10 cellular contexts compared by ENCODE assay signal in the genomic region with DNA sequence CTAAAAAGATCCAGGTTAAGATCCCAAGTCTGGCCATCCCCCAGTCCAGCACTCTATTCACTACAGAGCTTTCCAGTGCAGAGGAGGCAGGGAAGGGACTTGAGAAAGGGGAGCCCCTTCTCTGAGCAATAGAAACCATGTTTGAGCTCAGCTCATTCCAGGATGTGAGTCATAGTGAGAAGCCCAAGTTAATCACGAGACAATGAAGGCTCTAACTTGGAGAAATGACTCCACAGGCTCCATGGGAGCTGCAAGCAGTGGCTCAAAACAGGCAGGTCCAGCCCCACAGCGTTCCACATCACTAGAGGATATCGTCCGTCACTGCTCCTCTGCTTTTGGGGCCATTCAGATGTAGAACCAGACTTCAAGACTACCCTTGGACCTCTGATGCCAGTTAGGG. TPM values are rescaled to one million over a fixed set of nuclear protein-coding genes. Genes with fewer than 3 reads are reported as not detected.
DNase-seq lines count a peak whose midpoint lies in the region; ATAC-seq lines count a peak whose summit lies in the region.
"Had no signal": no experiment of that assay in that cellular context is flagged by ENCODE, and none has a peak within 500 bp of the region (broad histone marks: within the 10 kb centered on the region; RNA-seq: fewer than 3 reads in every experiment).

No MANE protein-coding gene starts in this region.

- no peaks in the 10 kb centered on the region for H3K36me3 ChIP-seq in CD8-positive, alpha-beta memory T cell (ENCODE audit: insufficient read depth, low read length)

- CTCF ChIA-PET in CD8-positive, alpha-beta memory T cell (lab: Charles Lee): interaction anchor here (0.6 kb wide), 1 partner anchor 13 kb away, joined by 4 read pairs; no protein-coding TSS in a partner anchor

- H3K36me3 Mint-ChIP-seq in activated naive CD8-positive, alpha-beta T cell treated with anti-CD3 and anti-CD28 coated beads for 36 hours: no peaks in the 10 kb centered on the region
- H3K36me3 Mint-ChIP-seq in CD8-positive, alpha-beta memory T cell: peaks cover 0 to 4% (median 0%) of the 10 kb centered on the region in 3 donors

- H3K4me1 Mint-ChIP-seq in activated naive CD8-positive, alpha-beta T cell treated with anti-CD3 and anti-CD28 coated beads for 36 hours: peaks cover 10% of the 10 kb centered on the region
- H3K4me1 Mint-ChIP-seq in CD8-positive, alpha-beta memory T cell: no peaks in the 10 kb centered on the region

- H3K4me3 ChIP-seq in CD8-positive, alpha-beta memory T cell (ENCODE audit: low read length): no peak overlapping the region

- H3K9me3 ChIP-seq in CD8-positive, alpha-beta memory T cell (ENCODE audit: low read length): no peaks in the 10 kb centered on the region

- H3K27ac Mint-ChIP-seq in activated naive CD8-positive, alpha-beta T cell treated with anti-CD3 and anti-CD28 coated beads for 36 hours: no peak overlapping the region
- H3K27ac Mint-ChIP-seq in CD8-positive, alpha-beta memory T cell: no peak overlapping the region

- H3K27ac ChIP-seq in CD8-positive, alpha-beta memory T cell (ENCODE audit: low read depth, low read length): no peak overlapping the region

- H3K27me3 ChIP-seq in CD8-positive, alpha-beta memory T cell (ENCODE audit: insufficient read depth, low read length, poor library complexity, severe bottlenecking): no peaks in the 10 kb centered on the region

- ATAC-seq in GM18873 (IDR thresholded peaks at IDR 0.05; ENCODE audit: low FRiP score, unreplicated experiment) (no peak), GM19463 (IDR thresholded peaks at IDR 0.05; ENCODE audit: unreplicated experiment) (no peak)

- H3K4me1 ChIP-seq in CD8-positive, alpha-beta memory T cell (ENCODE audit: insufficient read depth, low read length): no peaks in the 10 kb centered on the region

- peak; percentile 88 for DNase-seq in AG08395 (ENCODE audit: low spot score)
- peak; percentile 40 for DNase-seq in HK-2 (ENCODE audit: unreplicated experiment)
- DNase-seq in activated naive CD8-positive, alpha-beta T cell treated with anti-CD3 and anti-CD28 coated beads for 36 hours: peak; percentile 9
- peak; percentile 76 for DNase-seq in hepatic stellate cell (ENCODE audit: low spot score)
- no peak for DNase-seq in NCI-H1105 (lab: John Stamatoyannopoulos, UW)
- DNase-seq in CD8-positive, alpha-beta memory T cell: no peak
- DNase-seq: DND-41; effector CD4-positive, alpha-beta T cell had no signal

- H3K27me3 Mint-ChIP-seq in activated naive CD8-positive, alpha-beta T cell treated with anti-CD3 and anti-CD28 coated beads for 36 hours: peaks cover 56% of the 10 kb centered on the region
- peaks cover 12 to 42% of the 10 kb centered on the region in 2 donors for H3K27me3 Mint-ChIP-seq in CD8-positive, alpha-beta memory T cell

- peaks cover 10% of the 10 kb centered on the region for H3K9me3 Mint-ChIP-seq in activated naive CD8-positive, alpha-beta T cell treated with anti-CD3 and anti-CD28 coated beads for 36 hours
- peaks cover 17 to 27% (median 23%) of the 10 kb centered on the region in 5 donors for H3K9me3 Mint-ChIP-seq in CD8-positive, alpha-beta memory T cell

- POLR2A ChIA-PET in CD8-positive, alpha-beta memory T cell (lab: Charles Lee): no interaction called here

- no peak overlapping the region for H3K4me3 Mint-ChIP-seq in activated naive CD8-positive, alpha-beta T cell treated with anti-CD3 and anti-CD28 coated beads for 36 hours
- no peak overlapping the region for H3K4me3 Mint-ChIP-seq in CD8-positive, alpha-beta memory T cell

RNA-seq across cellular contexts. Expression of gene CAMK2N1, which starts 59.1 kb away (rescaled TPM):
- total RNA-seq in activated naive CD8-positive, alpha-beta T cell treated with anti-CD3 and anti-CD28 coated beads for 36 hours: under 1 TPM; 0.25 to 0.52 TPM
- 1 to 10 TPM; 2.8 TPM for total RNA-seq in CD8-positive, alpha-beta memory T cell
- polyA plus RNA-seq in CD8-positive, alpha-beta memory T cell: 1.7 TPM

Comparison
In these comparisons a context has a peak if more than half of its experiments do, and no peak if none do; other contexts are left out.
1. DNase-seq: peak in AG08395 (single experiment), HK-2 (single experiment), activated naive CD8-positive, alpha-beta T cell treated with anti-CD3 and anti-CD28 coated beads for 36 hours (single experiment) and hepatic stellate cell (single experiment); none in NCI-H1105 (single experiment) and CD8-positive, alpha-beta memory T cell (0 of 5).